In genomic region chr15:69668963-69669362, GRCh38 we compare ENCODE assay signal across 1 cellular context.
A peak's percentile ranks its signal among the peaks of the same experiment; 100 is the strongest.
TF ChIP-seq lines count a peak whose summit lies in the region.

No MANE protein-coding gene starts in this region.

TF ChIP-seq in GM12878, 131 proteins besides CTCF, POLR2A, EP300 and RAD21 (continued from another document and continues in another):
- TF ChIP-seq, protein P1, sequence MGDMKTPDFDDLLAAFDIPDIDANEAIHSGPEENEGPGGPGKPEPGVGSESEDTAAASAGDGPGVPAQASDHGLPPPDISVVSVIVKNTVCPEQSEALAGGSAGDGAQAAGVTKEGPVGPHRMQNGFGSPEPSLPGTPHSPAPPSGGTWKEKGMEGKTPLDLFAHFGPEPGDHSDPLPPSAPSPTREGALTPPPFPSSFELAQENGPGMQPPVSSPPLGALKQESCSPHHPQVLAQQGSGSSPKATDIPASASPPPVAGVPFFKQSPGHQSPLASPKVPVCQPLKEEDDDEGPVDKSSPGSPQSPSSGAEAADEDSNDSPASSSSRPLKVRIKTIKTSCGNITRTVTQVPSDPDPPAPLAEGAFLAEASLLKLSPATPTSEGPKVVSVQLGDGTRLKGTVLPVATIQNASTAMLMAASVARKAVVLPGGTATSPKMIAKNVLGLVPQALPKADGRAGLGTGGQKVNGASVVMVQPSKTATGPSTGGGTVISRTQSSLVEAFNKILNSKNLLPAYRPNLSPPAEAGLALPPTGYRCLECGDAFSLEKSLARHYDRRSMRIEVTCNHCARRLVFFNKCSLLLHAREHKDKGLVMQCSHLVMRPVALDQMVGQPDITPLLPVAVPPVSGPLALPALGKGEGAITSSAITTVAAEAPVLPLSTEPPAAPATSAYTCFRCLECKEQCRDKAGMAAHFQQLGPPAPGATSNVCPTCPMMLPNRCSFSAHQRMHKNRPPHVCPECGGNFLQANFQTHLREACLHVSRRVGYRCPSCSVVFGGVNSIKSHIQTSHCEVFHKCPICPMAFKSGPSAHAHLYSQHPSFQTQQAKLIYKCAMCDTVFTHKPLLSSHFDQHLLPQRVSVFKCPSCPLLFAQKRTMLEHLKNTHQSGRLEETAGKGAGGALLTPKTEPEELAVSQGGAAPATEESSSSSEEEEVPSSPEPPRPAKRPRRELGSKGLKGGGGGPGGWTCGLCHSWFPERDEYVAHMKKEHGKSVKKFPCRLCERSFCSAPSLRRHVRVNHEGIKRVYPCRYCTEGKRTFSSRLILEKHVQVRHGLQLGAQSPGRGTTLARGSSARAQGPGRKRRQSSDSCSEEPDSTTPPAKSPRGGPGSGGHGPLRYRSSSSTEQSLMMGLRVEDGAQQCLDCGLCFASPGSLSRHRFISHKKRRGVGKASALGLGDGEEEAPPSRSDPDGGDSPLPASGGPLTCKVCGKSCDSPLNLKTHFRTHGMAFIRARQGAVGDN (IDR thresholded peaks at IDR 0.05), result peak; percentile 76
- TF ChIP-seq TCF3 (IDR thresholded peaks at IDR 0.05; ENCODE audit: borderline replicate concordance, insufficient read depth, low read depth, low read length) (peak; percentile 67; the same call in 1 of the 2 replicates), SREBF1 (IDR thresholded peaks at IDR 0.05; ENCODE audit: low read length) (no peak), SPI1 (IDR thresholded peaks at IDR 0.05; ENCODE audit: borderline replicate concordance, insufficient read depth, low read depth, low read length) (no peak; the same call in 1 of the 2 replicates), RAD51 (IDR thresholded peaks at IDR 0.05) (peak; percentile 63), ETV6 (conservative IDR thresholded peaks at IDR 0.05 in 1 of 2, IDR thresholded peaks at IDR 0.05 in 1 of 2; ENCODE audit: borderline replicate concordance in 1 of 2, low read depth in 1 of 2) (peak in 1 of 2 experiments; percentile 50; a peak in 2 of 4 replicates), ZNF274 (IDR thresholded peaks at IDR 0.05; ENCODE audit: insufficient read depth, insufficient read length) (no peak), NR2C1 (IDR thresholded peaks at IDR 0.05) (no peak), FOXK2 (IDR thresholded peaks at IDR 0.05) (no peak), SREBF2 (IDR thresholded peaks at IDR 0.05; ENCODE audit: low read length) (no peak), ATF7 (IDR thresholded peaks at IDR 0.05; ENCODE audit: low read depth) (peak; percentile 65), CHD1 (IDR thresholded peaks at IDR 0.05; ENCODE audit: low read depth, low read length) (no peak), BACH1 (IDR thresholded peaks at IDR 0.05; ENCODE audit: borderline replicate concordance) (peak; percentile 16; the same call in 1 of the 2 replicates), ESRRA (IDR thresholded peaks at IDR 0.05; ENCODE audit: low read length) (no peak), PRDM15 (CRISPR knock-in tag; IDR thresholded peaks at IDR 0.05) (no peak), NR2F1 (conservative IDR thresholded peaks at IDR 0.05) (peak; percentile 74; the same call in 1 of the 2 replicates), ZNF217 (IDR thresholded peaks at IDR 0.05) (0 out of 2 replicates have a peak, but pooled peaks have one; percentile 18), CBX5 (IDR thresholded peaks at IDR 0.05; ENCODE audit: low read depth) (no peak), ELK1 (IDR thresholded peaks at IDR 0.05; ENCODE audit: low read depth, low read length) (no peak), ZNF622 (IDR thresholded peaks at IDR 0.05) (no peak), SMAD1 (IDR thresholded peaks at IDR 0.05; ENCODE audit: low read depth, partially characterized antibody) (no peak), MAX (IDR thresholded peaks at IDR 0.05; ENCODE audit: low read depth, low read length) (no peak; the same call in 1 of the 2 replicates), TARDBP (IDR thresholded peaks at IDR 0.05; ENCODE audit: borderline replicate concordance) (no peak), NR2C2 (IDR thresholded peaks at IDR 0.05; ENCODE audit: borderline replicate concordance, control insufficient read depth, insufficient read length, low read depth) (no peak), YY1 (IDR thresholded peaks at IDR 0.05; ENCODE audit: low read depth, low read length) (no peak), FOS (IDR thresholded peaks at IDR 0.05; ENCODE audit: borderline replicate concordance, extremely low read depth, insufficient read length) (no peak), E4F1 (IDR thresholded peaks at IDR 0.05; ENCODE audit: borderline replicate concordance, partially characterized antibody) (no peak), ZBED1 (IDR thresholded peaks at IDR 0.05; ENCODE audit: borderline replicate concordance) (no peak), MYB (IDR thresholded peaks at IDR 0.05; ENCODE audit: borderline replicate concordance, low read depth, low read length) (no peak), RCOR1 (conservative IDR thresholded peaks at IDR 0.05; ENCODE audit: low read depth, low read length) (no peak), KAT2A (conservative IDR thresholded peaks at IDR 0.05; ENCODE audit: control insufficient read depth, low read depth, low read length) (no peak), SMC3 (IDR thresholded peaks at IDR 0.05; ENCODE audit: borderline replicate concordance, low read length) (no peak), SUPT20H (IDR thresholded peaks at IDR 0.05; ENCODE audit: borderline replicate concordance, control insufficient read depth, low read depth, low read length) (no peak), EGR1 (IDR thresholded peaks at IDR 0.05; ENCODE audit: borderline replicate concordance in 1 of 2, low read depth in 2 of 2, low read length in 2 of 2) (no peak), TCF12 (IDR thresholded peaks at IDR 0.05; ENCODE audit: low read depth, low read length) (peak; percentile 66; the same call in 1 of the 2 replicates), ZSCAN29 (IDR thresholded peaks at IDR 0.05) (no peak), GATAD2B (conservative IDR thresholded peaks at IDR 0.05; ENCODE audit: low read depth) (peak; percentile 92), EZH2 (IDR thresholded peaks at IDR 0.05; ENCODE audit: borderline replicate concordance, control insufficient read depth, low read depth, low read length) (no peak)
- TF ChIP-seq, protein P2, sequence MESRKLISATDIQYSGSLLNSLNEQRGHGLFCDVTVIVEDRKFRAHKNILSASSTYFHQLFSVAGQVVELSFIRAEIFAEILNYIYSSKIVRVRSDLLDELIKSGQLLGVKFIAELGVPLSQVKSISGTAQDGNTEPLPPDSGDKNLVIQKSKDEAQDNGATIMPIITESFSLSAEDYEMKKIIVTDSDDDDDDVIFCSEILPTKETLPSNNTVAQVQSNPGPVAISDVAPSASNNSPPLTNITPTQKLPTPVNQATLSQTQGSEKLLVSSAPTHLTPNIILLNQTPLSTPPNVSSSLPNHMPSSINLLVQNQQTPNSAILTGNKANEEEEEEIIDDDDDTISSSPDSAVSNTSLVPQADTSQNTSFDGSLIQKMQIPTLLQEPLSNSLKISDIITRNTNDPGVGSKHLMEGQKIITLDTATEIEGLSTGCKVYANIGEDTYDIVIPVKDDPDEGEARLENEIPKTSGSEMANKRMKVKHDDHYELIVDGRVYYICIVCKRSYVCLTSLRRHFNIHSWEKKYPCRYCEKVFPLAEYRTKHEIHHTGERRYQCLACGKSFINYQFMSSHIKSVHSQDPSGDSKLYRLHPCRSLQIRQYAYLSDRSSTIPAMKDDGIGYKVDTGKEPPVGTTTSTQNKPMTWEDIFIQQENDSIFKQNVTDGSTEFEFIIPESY (IDR thresholded peaks at IDR 0.05), result no peak
- TF ChIP-seq, protein P3, sequence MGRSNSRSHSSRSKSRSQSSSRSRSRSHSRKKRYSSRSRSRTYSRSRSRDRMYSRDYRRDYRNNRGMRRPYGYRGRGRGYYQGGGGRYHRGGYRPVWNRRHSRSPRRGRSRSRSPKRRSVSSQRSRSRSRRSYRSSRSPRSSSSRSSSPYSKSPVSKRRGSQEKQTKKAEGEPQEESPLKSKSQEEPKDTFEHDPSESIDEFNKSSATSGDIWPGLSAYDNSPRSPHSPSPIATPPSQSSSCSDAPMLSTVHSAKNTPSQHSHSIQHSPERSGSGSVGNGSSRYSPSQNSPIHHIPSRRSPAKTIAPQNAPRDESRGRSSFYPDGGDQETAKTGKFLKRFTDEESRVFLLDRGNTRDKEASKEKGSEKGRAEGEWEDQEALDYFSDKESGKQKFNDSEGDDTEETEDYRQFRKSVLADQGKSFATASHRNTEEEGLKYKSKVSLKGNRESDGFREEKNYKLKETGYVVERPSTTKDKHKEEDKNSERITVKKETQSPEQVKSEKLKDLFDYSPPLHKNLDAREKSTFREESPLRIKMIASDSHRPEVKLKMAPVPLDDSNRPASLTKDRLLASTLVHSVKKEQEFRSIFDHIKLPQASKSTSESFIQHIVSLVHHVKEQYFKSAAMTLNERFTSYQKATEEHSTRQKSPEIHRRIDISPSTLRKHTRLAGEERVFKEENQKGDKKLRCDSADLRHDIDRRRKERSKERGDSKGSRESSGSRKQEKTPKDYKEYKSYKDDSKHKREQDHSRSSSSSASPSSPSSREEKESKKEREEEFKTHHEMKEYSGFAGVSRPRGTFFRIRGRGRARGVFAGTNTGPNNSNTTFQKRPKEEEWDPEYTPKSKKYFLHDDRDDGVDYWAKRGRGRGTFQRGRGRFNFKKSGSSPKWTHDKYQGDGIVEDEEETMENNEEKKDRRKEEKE (IDR thresholded peaks at IDR 0.05), result no peak
- TF ChIP-seq, protein P4, sequence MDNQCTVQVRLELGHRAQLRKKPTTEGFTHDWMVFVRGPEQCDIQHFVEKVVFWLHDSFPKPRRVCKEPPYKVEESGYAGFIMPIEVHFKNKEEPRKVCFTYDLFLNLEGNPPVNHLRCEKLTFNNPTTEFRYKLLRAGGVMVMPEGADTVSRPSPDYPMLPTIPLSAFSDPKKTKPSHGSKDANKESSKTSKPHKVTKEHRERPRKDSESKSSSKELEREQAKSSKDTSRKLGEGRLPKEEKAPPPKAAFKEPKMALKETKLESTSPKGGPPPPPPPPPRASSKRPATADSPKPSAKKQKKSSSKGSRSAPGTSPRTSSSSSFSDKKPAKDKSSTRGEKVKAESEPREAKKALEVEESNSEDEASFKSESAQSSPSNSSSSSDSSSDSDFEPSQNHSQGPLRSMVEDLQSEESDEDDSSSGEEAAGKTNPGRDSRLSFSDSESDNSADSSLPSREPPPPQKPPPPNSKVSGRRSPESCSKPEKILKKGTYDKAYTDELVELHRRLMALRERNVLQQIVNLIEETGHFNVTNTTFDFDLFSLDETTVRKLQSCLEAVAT (IDR thresholded peaks at IDR 0.05), result peak; percentile 89
- TF ChIP-seq, protein P5, sequence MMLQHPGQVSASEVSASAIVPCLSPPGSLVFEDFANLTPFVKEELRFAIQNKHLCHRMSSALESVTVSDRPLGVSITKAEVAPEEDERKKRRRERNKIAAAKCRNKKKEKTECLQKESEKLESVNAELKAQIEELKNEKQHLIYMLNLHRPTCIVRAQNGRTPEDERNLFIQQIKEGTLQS (IDR thresholded peaks at IDR 0.05; ENCODE audit: borderline replicate concordance, extremely low read depth, low read depth, low read length), result no peak
- TF ChIP-seq, protein P6, sequence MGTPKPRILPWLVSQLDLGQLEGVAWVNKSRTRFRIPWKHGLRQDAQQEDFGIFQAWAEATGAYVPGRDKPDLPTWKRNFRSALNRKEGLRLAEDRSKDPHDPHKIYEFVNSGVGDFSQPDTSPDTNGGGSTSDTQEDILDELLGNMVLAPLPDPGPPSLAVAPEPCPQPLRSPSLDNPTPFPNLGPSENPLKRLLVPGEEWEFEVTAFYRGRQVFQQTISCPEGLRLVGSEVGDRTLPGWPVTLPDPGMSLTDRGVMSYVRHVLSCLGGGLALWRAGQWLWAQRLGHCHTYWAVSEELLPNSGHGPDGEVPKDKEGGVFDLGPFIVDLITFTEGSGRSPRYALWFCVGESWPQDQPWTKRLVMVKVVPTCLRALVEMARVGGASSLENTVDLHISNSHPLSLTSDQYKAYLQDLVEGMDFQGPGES (IDR thresholded peaks at IDR 0.05), result no peak
